Comparison of ENCODE assay signal across 14 cellular contexts in the genomic region with DNA sequence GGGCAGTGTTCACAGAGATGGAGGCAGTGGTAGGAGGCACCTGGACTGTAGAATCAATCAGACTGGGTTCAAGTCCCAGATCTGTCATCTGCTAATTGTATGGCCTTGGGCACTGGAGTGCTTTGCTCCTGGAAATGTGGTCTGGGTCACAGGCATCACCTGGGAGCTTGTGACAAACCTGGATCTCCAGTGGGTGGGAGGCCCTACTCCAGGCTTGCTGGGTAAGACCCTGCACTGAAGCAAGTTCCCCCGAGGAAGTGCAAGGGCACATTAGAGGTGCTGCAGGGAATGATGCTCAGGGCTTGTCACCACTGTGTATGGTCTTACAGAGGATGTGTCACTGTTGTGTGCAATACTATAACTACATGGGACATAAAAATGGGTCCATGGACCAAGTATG.
A peak's percentile ranks its signal among the peaks of the same experiment; 100 is the strongest.
DNase-seq lines count a peak whose midpoint lies in the region; ATAC-seq lines count a peak whose summit lies in the region.
"Had no signal": no experiment of that assay in that cellular context is flagged by ENCODE, and none has a peak within 500 bp of the region (broad histone marks: within the 10 kb centered on the region; RNA-seq: fewer than 3 reads in every experiment).

No MANE protein-coding gene starts in this region.

- no peaks in the 10 kb centered on the region for H3K9me3 ChIP-seq in T-helper 17 cell (ENCODE audit: control insufficient read depth, low read length, poor library complexity, severe bottlenecking)
- H3K9me3 ChIP-seq: A549, BE2C had no signal

- H3K9me3 Mint-ChIP-seq in activated T-cell treated with anti-CD3 and anti-CD28 coated beads, Interleukin-2, amount 50 U/mL, for 24 hours: no peaks in the 10 kb centered on the region
- no peaks in the 10 kb centered on the region for H3K9me3 Mint-ChIP-seq in activated T-cell treated with anti-CD3 and anti-CD28 coated beads, Interleukin-2, amount 50 U/mL, for 4 hours
- H3K9me3 Mint-ChIP-seq: CD4-positive, alpha-beta memory T cell; GM23338 had no signal

- peaks cover 12% of the 10 kb centered on the region for H3K4me1 Mint-ChIP-seq in activated T-cell treated with anti-CD3 and anti-CD28 coated beads, Interleukin-2, amount 50 U/mL, for 24 hours (ENCODE audit: low read depth)
- H3K4me1 Mint-ChIP-seq in activated T-cell treated with anti-CD3 and anti-CD28 coated beads, Interleukin-2, amount 50 U/mL, for 4 hours (ENCODE audit: low read depth): peaks cover 11% of the 10 kb centered on the region
- H3K4me1 Mint-ChIP-seq in T-helper 17 cell: peaks cover 24% of the 10 kb centered on the region

- peak; percentile 23 for DNase-seq in activated T-cell treated with anti-CD3 and anti-CD28 coated beads, Interleukin-2, amount 50 U/mL, for 24 hours
- no peak for DNase-seq in activated T-cell treated with anti-CD3 and anti-CD28 coated beads, Interleukin-2, amount 50 U/mL, for 4 hours
- DNase-seq in T-helper 17 cell (no peak), islet precursor cell (peak; percentile 37), HT-29 (ENCODE audit: low spot score) (no peak), NCI-H510A (lab: John Stamatoyannopoulos, UW) (no peak)
- DNase-seq in stimulated activated CD8-positive, alpha-beta memory T cell treated with anti-CD3 and anti-CD28 coated beads, Interleukin-4, amount 100 ng/mL, for 48 hours: peak; percentile 17
- DNase-seq: BE2C; CD4-positive, alpha-beta memory T cell; DMS79; H7 had no signal

- no peak overlapping the region for H3K4me3 Mint-ChIP-seq in activated T-cell treated with anti-CD3 and anti-CD28 coated beads, Interleukin-2, amount 50 U/mL, for 24 hours
- H3K4me3 Mint-ChIP-seq in activated T-cell treated with anti-CD3 and anti-CD28 coated beads, Interleukin-2, amount 50 U/mL, for 4 hours: no peak overlapping the region
- H3K4me3 Mint-ChIP-seq in T-helper 17 cell: no peak overlapping the region
- H3K4me3 Mint-ChIP-seq: CD4-positive, alpha-beta memory T cell; GM23338 had no signal

- H3K27me3 Mint-ChIP-seq in activated T-cell treated with anti-CD3 and anti-CD28 coated beads, Interleukin-2, amount 50 U/mL, for 24 hours: peaks cover 17% of the 10 kb centered on the region
- H3K27me3 Mint-ChIP-seq in activated T-cell treated with anti-CD3 and anti-CD28 coated beads, Interleukin-2, amount 50 U/mL, for 4 hours (ENCODE audit: low read depth): peaks cover 5% of the 10 kb centered on the region
- H3K27me3 Mint-ChIP-seq in T-helper 17 cell: no peaks in the 10 kb centered on the region
- H3K27me3 Mint-ChIP-seq: CD4-positive, alpha-beta memory T cell had no signal

- H3K36me3 Mint-ChIP-seq in activated T-cell treated with anti-CD3 and anti-CD28 coated beads, Interleukin-2, amount 50 U/mL, for 24 hours (ENCODE audit: low read depth): no peaks in the 10 kb centered on the region
- H3K36me3 Mint-ChIP-seq in activated T-cell treated with anti-CD3 and anti-CD28 coated beads, Interleukin-2, amount 50 U/mL, for 4 hours (ENCODE audit: insufficient read depth): no peaks in the 10 kb centered on the region
- peaks cover 8% of the 10 kb centered on the region for H3K36me3 Mint-ChIP-seq in T-helper 17 cell (ENCODE audit: low read depth)

- ATAC-seq in activated T-cell treated with anti-CD3 and anti-CD28 coated beads, Interleukin-2, amount 50 U/mL, for 4 hours: no peak
- ATAC-seq in T-helper 17 cell: no peak
- ATAC-seq: A549, GM12878, GM23338 had no signal

- H3K27ac Mint-ChIP-seq in activated T-cell treated with anti-CD3 and anti-CD28 coated beads, Interleukin-2, amount 50 U/mL, for 24 hours: no peak overlapping the region
- peak overlapping the region; percentile 74 for H3K27ac Mint-ChIP-seq in T-helper 17 cell
- H3K27ac Mint-ChIP-seq: GM23338 had no signal

Comparison
In these comparisons a context has a peak if more than half of its experiments do, and no peak if none do; other contexts are left out.
1. DNase-seq: peak in activated T-cell treated with anti-CD3 and anti-CD28 coated beads, Interleukin-2, amount 50 U/mL, for 24 hours (single experiment), islet precursor cell (single experiment) and stimulated activated CD8-positive, alpha-beta memory T cell treated with anti-CD3 and anti-CD28 coated beads, Interleukin-4, amount 100 ng/mL, for 48 hours (single experiment); none in activated T-cell treated with anti-CD3 and anti-CD28 coated beads, Interleukin-2, amount 50 U/mL, for 4 hours (single experiment), T-helper 17 cell (0 of 3), HT-29 (single experiment) and NCI-H510A (single experiment).